Comparison of ENCODE assay signal across 1 cellular context in genomic region chr1:32681501-32681900, GRCh38.
TF ChIP-seq lines count a peak whose summit lies in the region.

No MANE protein-coding gene starts in this region.

TF ChIP-seq in GM12878, 131 proteins besides CTCF, POLR2A, EP300 and RAD21:
- TF ChIP-seq RAD51 (IDR thresholded peaks at IDR 0.05) (no peak), CHD4 (IDR thresholded peaks at IDR 0.05) (no peak), BCLAF1 (IDR thresholded peaks at IDR 0.05) (no peak), YY1 (IDR thresholded peaks at IDR 0.05; ENCODE audit: low read depth, low read length) (no peak), CBX5 (IDR thresholded peaks at IDR 0.05; ENCODE audit: low read depth) (no peak), RUNX3 (IDR thresholded peaks at IDR 0.05; ENCODE audit: low read length) (no peak), KAT2A (conservative IDR thresholded peaks at IDR 0.05; ENCODE audit: control insufficient read depth, low read depth, low read length) (no peak), EGR1 (IDR thresholded peaks at IDR 0.05; ENCODE audit: borderline replicate concordance in 1 of 2, low read depth in 2 of 2, low read length in 2 of 2) (no peak), IRF3 (IDR thresholded peaks at IDR 0.05) (no peak), EED (IDR thresholded peaks at IDR 0.05; ENCODE audit: low read depth) (no peak), FOXM1 (IDR thresholded peaks at IDR 0.05; ENCODE audit: low read depth, low read length) (no peak), ATF2 (IDR thresholded peaks at IDR 0.05; ENCODE audit: low read length) (no peak), LARP7 (IDR thresholded peaks at IDR 0.05) (no peak), ZZZ3 (IDR thresholded peaks at IDR 0.05; ENCODE audit: control insufficient read depth, insufficient read length, low read depth) (no peak), ATF3 (IDR thresholded peaks at IDR 0.05; ENCODE audit: borderline replicate concordance, extremely low read depth, low read depth, low read length) (no peak), CUX1 (IDR thresholded peaks at IDR 0.05; ENCODE audit: insufficient replicate concordance, low read depth, low read length) (no peak), SUPT20H (IDR thresholded peaks at IDR 0.05; ENCODE audit: borderline replicate concordance, control insufficient read depth, low read depth, low read length) (no peak), CEBPZ (IDR thresholded peaks at IDR 0.05; ENCODE audit: low read depth, low read length) (no peak), SP1 (IDR thresholded peaks at IDR 0.05; ENCODE audit: low read depth, low read length) (no peak)
